Comparison of ENCODE assay signal across 13 cellular contexts in genomic region chr6:73079978-73080377, GRCh38.
DNase-seq lines count a peak whose midpoint lies in the region; ATAC-seq, FAIRE-seq and TF ChIP-seq lines count a peak whose summit lies in the region.
"Had no signal": no experiment of that assay in that cellular context is flagged by ENCODE, and none has a peak within 500 bp of the region (broad histone marks: within the 10 kb centered on the region; RNA-seq: fewer than 3 reads in every experiment).

No MANE protein-coding gene starts in this region.

- intact Hi-C loops in A673 (cut with micrococcal nuclease; ENCODE audit: unreplicated experiment), result no loop called here

- H3K4me1 ChIP-seq in A673 (ENCODE audit: insufficient read depth, low read length, poor library complexity, severe bottlenecking), result peaks cover 22% of the 10 kb centered on the region
- H3K4me1 ChIP-seq: pancreas had no signal

- H3K36me3 ChIP-seq in A673 (ENCODE audit: insufficient read depth, low read length, poor library complexity, severe bottlenecking), result no peaks in the 10 kb centered on the region
- H3K36me3 ChIP-seq: pancreas had no signal

- H3K4me3 Mint-ChIP-seq in T-helper 17 cell, result no peak overlapping the region
- H3K4me3 Mint-ChIP-seq: activated CD4-positive, alpha-beta T cell treated with anti-CD3 and anti-CD28 coated beads, Interleukin-2, amount 10 ng/mL, durations not matched to agents 7 days and 5 days had no signal

- BruUV-seq in A673 (replicated peaks; lab: Mats Ljungman, UMichigan), result no TSS peak

- no peak overlapping the region for H3K27ac Mint-ChIP-seq in T-helper 17 cell

- H3K27ac ChIP-seq in A673 (ENCODE audit: low read depth, low read length, poor library complexity, severe bottlenecking), result peak overlapping the region; percentile 15
- H3K27ac ChIP-seq: pancreas had no signal

- CTCF ChIA-PET in A673 (lab: Charles Lee), result no interaction called here

- ATAC-seq in HG02973 (IDR thresholded peaks at IDR 0.05; ENCODE audit: unreplicated experiment) (peak; percentile 72), SK-N-SH treated with all-trans-retinoic acid at 6 μM for 48 hours (peak; percentile 48; the same call in 2 of the 3 replicates), T-helper 17 cell (no peak)
- ATAC-seq: left lobe of liver, pancreas had no signal

- H3K36me3 Mint-ChIP-seq in T-helper 17 cell (ENCODE audit: low read depth), result no peaks in the 10 kb centered on the region

- peak; percentile 48 for FAIRE-seq in GM19239 (lab: Jason Lieb, UNC)
- FAIRE-seq: pancreas had no signal

- H3K9me3 ChIP-seq in A673 (ENCODE audit: low read depth, low read length, poor library complexity, severe bottlenecking), result no peaks in the 10 kb centered on the region
- H3K9me3 ChIP-seq in T-helper 17 cell (ENCODE audit: control insufficient read depth, low read length, poor library complexity, severe bottlenecking), result no peaks in the 10 kb centered on the region
- H3K9me3 ChIP-seq: pancreas had no signal

- POLR2A ChIA-PET in A673 (lab: Charles Lee; ENCODE audit: low non-redundant PET), result no interaction called here

- H3K27me3 Mint-ChIP-seq in T-helper 17 cell, result peaks cover 4% of the 10 kb centered on the region
- H3K27me3 Mint-ChIP-seq: activated CD4-positive, alpha-beta T cell treated with anti-CD3 and anti-CD28 coated beads, Interleukin-2, amount 10 ng/mL, durations not matched to agents 7 days and 5 days had no signal

- no peak for TF ChIP-seq CTCF in A673 (conservative IDR thresholded peaks at IDR 0.05; ENCODE audit: low read depth, low read length)

- H3K4me1 Mint-ChIP-seq in T-helper 17 cell, result no peaks in the 10 kb centered on the region
- H3K4me1 Mint-ChIP-seq: activated CD4-positive, alpha-beta T cell treated with anti-CD3 and anti-CD28 coated beads, Interleukin-2, amount 10 ng/mL, durations not matched to agents 7 days and 5 days had no signal

- H3K27me3 ChIP-seq in A673 (replicated peaks; ENCODE audit: insufficient read depth, low read depth, low read length, poor library complexity), result no peaks in the 10 kb centered on the region
- H3K27me3 ChIP-seq: pancreas had no signal

- H3K4me3 ChIP-seq in A673 (ENCODE audit: low read depth, low read length, poor library complexity, severe bottlenecking), result no peak overlapping the region
- H3K4me3 ChIP-seq: pancreas had no signal

- DNase-seq in A673 (ENCODE audit: low spot score) (no peak), GM19239 (ENCODE audit: insufficient read length, low spot score) (no peak), T-helper 17 cell (no peak), SHP77 treated with DMSO at 0.1 percent for 48 hours (lab: John Stamatoyannopoulos, UW) (no peak), NCI-H2171 treated with DMSO at 0.1 percent for 48 hours (lab: John Stamatoyannopoulos, UW) (no peak)
- DNase-seq in stimulated activated naive CD4-positive, alpha-beta T cell (lab: John Stamatoyannopoulos, UW), result no peak
- DNase-seq: activated CD4-positive, alpha-beta T cell treated with anti-CD3 and anti-CD28 coated beads, Interleukin-2, amount 10 ng/mL, durations not matched to agents 7 days and 5 days; glutamatergic neuron; pancreas; stimulated activated CD4-positive, alpha-beta T cell treated with anti-CD3 and anti-CD28 coated beads, Interleukin-1b, Interleukin-23, amount 100 ng/mL, for 48 hours had no signal

TF ChIP-seq in SK-N-SH treated with all-trans-retinoic acid at 6 μM for 48 hours, 23 proteins besides CTCF, POLR2A, EP300 and RAD21:
- TF ChIP-seq ZFP3 (CRISPR knock-in tag; IDR thresholded peaks at IDR 0.05), result no peak
- TF ChIP-seq ZFP30 (CRISPR knock-in tag; IDR thresholded peaks at IDR 0.05), result no peak
- no peak for TF ChIP-seq TCF4 (CRISPR knock-in tag; IDR thresholded peaks at IDR 0.05; ENCODE audit: borderline replicate concordance)
- no peak for TF ChIP-seq ZNF8 (CRISPR knock-in tag; IDR thresholded peaks at IDR 0.05)
- no peak for TF ChIP-seq ARNTL (CRISPR knock-in tag; IDR thresholded peaks at IDR 0.05; ENCODE audit: borderline replicate concordance, low read depth)
- TF ChIP-seq CSRNP3 (CRISPR knock-in tag; IDR thresholded peaks at IDR 0.05), result no peak
- no peak for TF ChIP-seq PPARA (CRISPR knock-in tag; IDR thresholded peaks at IDR 0.05; ENCODE audit: borderline replicate concordance)
- no peak for TF ChIP-seq ZC3H10 (CRISPR knock-in tag; IDR thresholded peaks at IDR 0.05)
- TF ChIP-seq RARB (CRISPR knock-in tag; IDR thresholded peaks at IDR 0.05), result no peak
- no peak for TF ChIP-seq OSR1 (CRISPR knock-in tag; IDR thresholded peaks at IDR 0.05)
- TF ChIP-seq TOX (CRISPR knock-in tag; IDR thresholded peaks at IDR 0.05; ENCODE audit: borderline replicate concordance), result no peak
- no peak for TF ChIP-seq ISL1 (CRISPR knock-in tag; IDR thresholded peaks at IDR 0.05)
